26 cellular contexts compared by ENCODE assay signal in genomic region chr1:205118810-205119209, GRCh38. TPM values are rescaled to one million over a fixed set of nuclear protein-coding genes. Genes with fewer than 3 reads are reported as not detected.
DNase-seq lines count a peak whose midpoint lies in the region; ATAC-seq, FAIRE-seq and TF ChIP-seq lines count a peak whose summit lies in the region.
"Had no signal": no experiment of that assay in that cellular context is flagged by ENCODE, and none has a peak within 500 bp of the region (broad histone marks: within the 10 kb centered on the region; RNA-seq: fewer than 3 reads in every experiment).

No MANE protein-coding gene starts in this region.

- TF ChIP-seq CTCF in activated CD8-positive, alpha-beta T cell treated with anti-CD3 and anti-CD28 coated beads for 36 hours (IDR thresholded peaks at IDR 0.05) = no peak
- no peak for TF ChIP-seq CTCF in K562 (IDR thresholded peaks at IDR 0.05 in 2 of 3, conservative IDR thresholded peaks at IDR 0.05 in 1 of 3; ENCODE audit: insufficient read depth in 2 of 3, low read depth in 1 of 3, low read length in 3 of 3)
- no peak for TF ChIP-seq CTCF in neural crest cell (conservative IDR thresholded peaks at IDR 0.05)
- no peak for TF ChIP-seq CTCF in right atrium auricular region (IDR thresholded peaks at IDR 0.05)

- H3K4me3 ChIP-seq in Karpas-422 (ENCODE audit: low read length) = no peak overlapping the region
- H3K4me3 ChIP-seq in K562 = no peak overlapping the region
- no peak overlapping the region for H3K4me3 ChIP-seq in right atrium auricular region
- H3K4me3 ChIP-seq: coronary artery, heart right ventricle, mucosa of descending colon had no signal

- H3K9ac ChIP-seq in Karpas-422 (ENCODE audit: low read length) (no peak overlapping the region), K562 (ENCODE audit: insufficient read depth in 1 of 2, low read depth in 2 of 2, low read length in 2 of 2) (no peak overlapping the region)

- peaks cover 36% of the 10 kb centered on the region for H3K4me1 Mint-ChIP-seq in activated CD8-positive, alpha-beta T cell treated with anti-CD3 and anti-CD28 coated beads for 36 hours (ENCODE audit: low read depth)
- H3K4me1 Mint-ChIP-seq in activated CD8-positive, alpha-beta T cell treated with anti-CD3 and anti-CD28 coated beads, Interleukin-2, amount 10 ng/mL, durations not matched to agents 7 days and 5 days (ENCODE audit: low read depth) = peaks cover 42% of the 10 kb centered on the region
- peaks cover 31% of the 10 kb centered on the region for H3K4me1 Mint-ChIP-seq in neural crest cell

- peak overlapping the region; percentile 7 for H3K27ac Mint-ChIP-seq in activated CD8-positive, alpha-beta T cell treated with anti-CD3 and anti-CD28 coated beads for 36 hours
- no peak overlapping the region for H3K27ac Mint-ChIP-seq in activated CD8-positive, alpha-beta T cell treated with anti-CD3 and anti-CD28 coated beads, Interleukin-2, amount 10 ng/mL, durations not matched to agents 7 days and 5 days
- H3K27ac Mint-ChIP-seq in neural crest cell (ENCODE audit: unreplicated experiment) = no peak overlapping the region

- H2AFZ ChIP-seq in Karpas-422 (ENCODE audit: low read length) = no peak overlapping the region
- H2AFZ ChIP-seq in K562 (ENCODE audit: low read depth, low read length) = no peak overlapping the region

- H3K27me3 Mint-ChIP-seq in activated CD8-positive, alpha-beta T cell treated with anti-CD3 and anti-CD28 coated beads for 36 hours = no peaks in the 10 kb centered on the region
- H3K27me3 Mint-ChIP-seq in activated CD8-positive, alpha-beta T cell treated with anti-CD3 and anti-CD28 coated beads, Interleukin-2, amount 10 ng/mL, durations not matched to agents 7 days and 5 days (ENCODE audit: low read depth) = no peaks in the 10 kb centered on the region
- no peaks in the 10 kb centered on the region for H3K27me3 Mint-ChIP-seq in neural crest cell (ENCODE audit: low read depth)
- H3K27me3 Mint-ChIP-seq: CD4-positive, alpha-beta memory T cell had no signal

- in situ Hi-C loops in K562 (cut with MboI) = no loop called here

- WGBS in K562 (ENCODE audit: insufficient coverage, low coverage, missing lambda C conversion rate) = 33% methylated on average over 2 of the region's 2 CpGs

- no peaks in the 10 kb centered on the region for H3K9me1 ChIP-seq in K562 (ENCODE audit: control insufficient read depth, insufficient read depth, low read length)

- no peaks in the 10 kb centered on the region for H3K9me2 ChIP-seq in Karpas-422 (replicated peaks; ENCODE audit: insufficient read depth, low read length)

- no peak for TF ChIP-seq RAD21 in K562 (CRISPR knock-in tag; conservative IDR thresholded peaks at IDR 0.05 in 1 of 2, IDR thresholded peaks at IDR 0.05 in 1 of 2)

- peaks cover 15% of the 10 kb centered on the region; the same call in 1 of the 2 replicates for H4K20me1 ChIP-seq in Karpas-422 (ENCODE audit: insufficient read depth, low read depth, low read length)
- H4K20me1 ChIP-seq in K562 (replicated peaks; ENCODE audit: control insufficient read depth, insufficient read depth, low read length) = peaks cover 8% of the 10 kb centered on the region; the same call in 1 of the 2 replicates

- no peak overlapping the region for H3K4me3 Mint-ChIP-seq in activated CD8-positive, alpha-beta T cell treated with anti-CD3 and anti-CD28 coated beads for 36 hours
- no peak overlapping the region for H3K4me3 Mint-ChIP-seq in activated CD8-positive, alpha-beta T cell treated with anti-CD3 and anti-CD28 coated beads, Interleukin-2, amount 10 ng/mL, durations not matched to agents 7 days and 5 days
- peak overlapping the region; percentile 33 for H3K4me3 Mint-ChIP-seq in neural crest cell

- peaks cover 26% of the 10 kb centered on the region; the same call in 1 of the 2 replicates for H3K36me3 ChIP-seq in Karpas-422 (ENCODE audit: insufficient read depth, low read length)
- H3K36me3 ChIP-seq in K562 (ENCODE audit: control insufficient read depth, insufficient read depth, low read length) = peaks cover 50% of the 10 kb centered on the region
- H3K36me3 ChIP-seq in right atrium auricular region = peaks cover 16% of the 10 kb centered on the region

- H3K4me2 ChIP-seq in Karpas-422 (ENCODE audit: low read depth, low read length, poor library complexity, severe bottlenecking) = peak overlapping the region; percentile 93
- no peak overlapping the region for H3K4me2 ChIP-seq in K562 (ENCODE audit: insufficient read depth, low read length)

- H3K27ac ChIP-seq in Karpas-422 (ENCODE audit: low read length) (no peak overlapping the region), K562 (ENCODE audit: extremely low read depth, low read depth, low read length) (no peak overlapping the region), right atrium auricular region (no peak overlapping the region)
- H3K27ac ChIP-seq: coronary artery, heart right ventricle had no signal

- intact Hi-C loops in activated CD8-positive, alpha-beta T cell treated with anti-CD3 and anti-CD28 coated beads for 36 hours (cut with micrococcal nuclease) = no loop called here
- intact Hi-C loops in K562 (cut with micrococcal nuclease) = no loop called here

- no peaks in the 10 kb centered on the region for H3K27me3 ChIP-seq in Karpas-422 (ENCODE audit: low read length)
- no peaks in the 10 kb centered on the region for H3K27me3 ChIP-seq in K562 (ENCODE audit: control insufficient read depth in 2 of 2, insufficient read depth in 2 of 2, low read length in 2 of 2)
- H3K27me3 ChIP-seq in right atrium auricular region = no peaks in the 10 kb centered on the region
- H3K27me3 ChIP-seq: heart right ventricle had no signal

- no peaks in the 10 kb centered on the region for H3K9me3 ChIP-seq in Karpas-422 (ENCODE audit: low read length)
- no peaks in the 10 kb centered on the region for H3K9me3 ChIP-seq in K562 (replicated peaks; ENCODE audit: control insufficient read depth, insufficient read depth, low read depth, low read length)
- no peaks in the 10 kb centered on the region for H3K9me3 ChIP-seq in right atrium auricular region
- H3K9me3 ChIP-seq: heart right ventricle, mucosa of descending colon had no signal

- no peak for TF ChIP-seq POLR2A in K562 (conservative IDR thresholded peaks at IDR 0.05)

- no peaks in the 10 kb centered on the region for H3K9me3 Mint-ChIP-seq in activated CD8-positive, alpha-beta T cell treated with anti-CD3 and anti-CD28 coated beads for 36 hours
- H3K9me3 Mint-ChIP-seq in activated CD8-positive, alpha-beta T cell treated with anti-CD3 and anti-CD28 coated beads, Interleukin-2, amount 10 ng/mL, durations not matched to agents 7 days and 5 days (ENCODE audit: insufficient read depth) = no peaks in the 10 kb centered on the region
- H3K9me3 Mint-ChIP-seq in neural crest cell = no peaks in the 10 kb centered on the region

- no TSS peak for BruUV-seq in K562 (replicated peaks; lab: Mats Ljungman, UMichigan)

- peaks cover 29% of the 10 kb centered on the region for H3K4me1 ChIP-seq in Karpas-422 (ENCODE audit: low read length)
- peaks cover 16 to 19% of the 10 kb centered on the region in 2 experiments; a peak in 4 of 5 replicates for H3K4me1 ChIP-seq in K562 (replicated peaks in 1 of 2; ENCODE audit: control insufficient read depth in 2 of 2, insufficient read depth in 2 of 2, low read length in 2 of 2)
- peaks cover 0 to 31% of the 10 kb centered on the region in 2 donors for H3K4me1 ChIP-seq in right atrium auricular region

- peaks cover 69% of the 10 kb centered on the region for H3K79me2 ChIP-seq in Karpas-422 (ENCODE audit: low read length)
- H3K79me2 ChIP-seq in K562 (ENCODE audit: control insufficient read depth, insufficient read depth, low read length) = peaks cover 58% of the 10 kb centered on the region

- ATAC-seq in activated CD8-positive, alpha-beta T cell treated with anti-CD3 and anti-CD28 coated beads for 36 hours = no peak
- ATAC-seq in activated CD8-positive, alpha-beta T cell treated with anti-CD3 and anti-CD28 coated beads, Interleukin-2, amount 10 ng/mL, durations not matched to agents 7 days and 5 days = no peak
- ATAC-seq in K562 = no peak
- ATAC-seq in GM21381 (IDR thresholded peaks at IDR 0.05; ENCODE audit: unreplicated experiment) = no peak
- ATAC-seq: esophagus mucosa, heart right ventricle, mucosa of descending colon, sciatic nerve, SK-N-SH treated with all-trans-retinoic acid at 6 μM for 48 hours had no signal

- POLR2A ChIA-PET in activated CD8-positive, alpha-beta T cell treated with anti-CD3 and anti-CD28 coated beads for 36 hours (lab: Charles Lee) = interaction anchor here (1.4 kb wide), 1 partner anchor 80 kb away, joined by 3 read pairs; no protein-coding TSS in a partner anchor
- POLR2A ChIA-PET in activated CD8-positive, alpha-beta T cell treated with anti-CD3 and anti-CD28 coated beads, Interleukin-2, amount 10 ng/mL, durations not matched to agents 7 days and 5 days (lab: Charles Lee) = no interaction called here
- POLR2A ChIA-PET in K562 (lab: Yijun Ruan, JAX) = interaction anchor here (1.0 to 5.9 kb wide), 4 partner anchors 9 to 159 kb away, joined by 3 to 55 read pairs (median 7); no protein-coding TSS in a partner anchor

- FAIRE-seq in K562 (lab: Jason Lieb, UNC) = no peak
- FAIRE-seq: H1 had no signal

- CTCF ChIA-PET in activated CD8-positive, alpha-beta T cell treated with anti-CD3 and anti-CD28 coated beads for 36 hours (lab: Charles Lee) = interaction anchor here (3.4 kb wide), 1 partner anchor 136 kb away, joined by 33 read pairs; no protein-coding TSS in a partner anchor
- CTCF ChIA-PET in activated CD8-positive, alpha-beta T cell treated with anti-CD3 and anti-CD28 coated beads, Interleukin-2, amount 10 ng/mL, durations not matched to agents 7 days and 5 days (lab: Charles Lee) = interaction anchor here (1.9 to 5.4 kb wide), 2 partner anchors 9 to 110 kb away, joined by 4 to 44 read pairs; partner anchors contain the start of gene TMCC2
- CTCF ChIA-PET in K562 (lab: Yijun Ruan, JAX; ENCODE audit: low intra/inter-chr PET ratio) = no interaction called here

- H3K36me3 Mint-ChIP-seq in activated CD8-positive, alpha-beta T cell treated with anti-CD3 and anti-CD28 coated beads for 36 hours (ENCODE audit: low read depth) = peaks cover 5% of the 10 kb centered on the region
- peaks cover 25% of the 10 kb centered on the region for H3K36me3 Mint-ChIP-seq in activated CD8-positive, alpha-beta T cell treated with anti-CD3 and anti-CD28 coated beads, Interleukin-2, amount 10 ng/mL, durations not matched to agents 7 days and 5 days (ENCODE audit: low read depth)
- H3K36me3 Mint-ChIP-seq in neural crest cell (ENCODE audit: low read depth) = no peaks in the 10 kb centered on the region

- TF ChIP-seq EP300 in K562 (IDR thresholded peaks at IDR 0.05; ENCODE audit: low read length) = no peak

- no peak for DNase-seq in activated CD8-positive, alpha-beta T cell treated with anti-CD3 and anti-CD28 coated beads for 36 hours
- DNase-seq in activated CD8-positive, alpha-beta T cell treated with anti-CD3 and anti-CD28 coated beads, Interleukin-2, amount 10 ng/mL, durations not matched to agents 7 days and 5 days = no peak
- DNase-seq in Karpas-422 (no peak), K562 (ENCODE audit: extremely low read depth in 1 of 4, low spot score in 3 of 4) (peak in 1 of 4 experiments; percentile 39), neural crest cell (ENCODE audit: low read depth, low spot score) (no peak), NCI-H69 (lab: John Stamatoyannopoulos, UW) (no peak), right atrium auricular region (ENCODE audit: low spot score) (no peak)
- DNase-seq: activated CD4-positive, alpha-beta T cell treated with anti-CD3 and anti-CD28 coated beads, Interleukin-2, amount 50 U/mL, for 48 hours; activated naive CD4-positive, alpha-beta T cell treated with Interleukin-2 at 50 U/mL for 16 hours; CD4-positive, alpha-beta memory T cell; DMS153; foreskin fibroblast; heart right ventricle; mucosa of descending colon; NCI-H1092 treated with DMSO at 0.1 percent for 48 hours; NCI-H187; NCI-H2171 treated with DMSO at 0.1 percent for 48 hours; NCI-H524; stimulated activated CD4-positive, alpha-beta T cell treated with anti-CD3 and anti-CD28 coated beads, Interleukin-12 subunit alpha, Interleukin-12 subunit beta, amount 100 ng/mL, for 4 hours; stimulated activated CD4-positive, alpha-beta T cell treated with anti-CD3 and anti-CD28 coated beads, Interleukin-4, amount 100 ng/mL, for 1 hour had no signal

RNA-seq across cellular contexts. Expression of gene RBBP5, which starts 3.0 kb away (rescaled TPM):
- total RNA-seq in activated CD8-positive, alpha-beta T cell treated with anti-CD3 and anti-CD28 coated beads for 36 hours = 10 to 100 TPM; 18.8 to 21.6 TPM
- 10 to 100 TPM; 20.3 to 22.0 TPM for total RNA-seq in activated CD8-positive, alpha-beta T cell treated with anti-CD3 and anti-CD28 coated beads, Interleukin-2, amount 10 ng/mL, durations not matched to agents 7 days and 5 days
- 15.2 and 15.8 TPM in 2 replicates for total RNA-seq in Karpas-422 (2014; rRNA removed; shearing (Covaris generic); ENCODE audit: low replicate concordance)
- total RNA-seq in K562 (2011; cell fraction: chromatin; rRNA removed; ENCODE audit: low replicate concordance) = 19.0 and 34.7 TPM in 2 replicates
- 11.5 and 13.0 TPM in 2 replicates for total RNA-seq in K562 (2011; cell fraction: nucleolus; rRNA removed)
- total RNA-seq in K562 (2011; cell fraction: nucleoplasm; rRNA removed) = 18.9 and 25.9 TPM in 2 replicates
- total RNA-seq in K562 (2014; rRNA removed) (23.1 and 23.5 TPM in 2 replicates), K562 (2014; rRNA removed; fragmentation: Illumina TruSeq; extraction: Trizol) (37.4 and 38.7 TPM in 2 replicates), K562 (2015; rRNA removed; fragmentation: Illumina TruSeq; extraction: Trizol) (31.1 and 34.9 TPM in 2 replicates), K562 (2021) (24.7 and 25.4 TPM in 2 replicates), neural crest cell (22.8 and 24.1 TPM in 2 replicates), right atrium auricular region (10 to 100 TPM; 10.3 to 12.4 TPM)
- polyA plus RNA-seq in K562 (2011; rRNA removed) (21.3 and 29.1 TPM in 2 replicates), K562 (2014; fragmentation: Illumina TruSeq; extraction: Trizol) (26.1 and 31.9 TPM in 2 replicates), K562 (2014; fragmentation: Nextera tagmentation; extraction: Ambion mirVana) (10 to 100 TPM; 20.0 to 28.4 TPM), K562 (2014; rRNA removed) (17.2 and 20.7 TPM in 2 replicates)
- 7.5 and 16.4 TPM in 2 replicates for polyA plus RNA-seq in K562 (2011; cell fraction: cytosol; rRNA removed)
- polyA plus RNA-seq in K562 (2011; cell fraction: nucleus; rRNA removed) = 4.6 and 5.7 TPM in 2 replicates
- 17.8 and 19.5 TPM in 2 replicates for polyA plus RNA-seq in K562 (2012)
- polyA minus RNA-seq in K562 (2011; rRNA and poly(A)+ RNA removed) = 50.4 and 73.6 TPM in 2 replicates
- 17.9 and 25.6 TPM in 2 replicates for polyA minus RNA-seq in K562 (2011; cell fraction: cytosol; rRNA and poly(A)+ RNA removed)
- 6.1 and 10.8 TPM in 2 replicates for polyA minus RNA-seq in K562 (2011; cell fraction: nucleus; rRNA and poly(A)+ RNA removed)

RNA-seq across cellular contexts. Expression of gene TMEM81, which starts 34.5 kb away (rescaled TPM):
- total RNA-seq in activated CD8-positive, alpha-beta T cell treated with anti-CD3 and anti-CD28 coated beads for 36 hours = 1 to 10 TPM; 2.5 to 2.6 TPM
- total RNA-seq in activated CD8-positive, alpha-beta T cell treated with anti-CD3 and anti-CD28 coated beads, Interleukin-2, amount 10 ng/mL, durations not matched to agents 7 days and 5 days = 1 to 10 TPM; 2.3 to 2.8 TPM
- total RNA-seq in Karpas-422 (2014; rRNA removed; shearing (Covaris generic); ENCODE audit: low replicate concordance) = 1.7 and 2.2 TPM in 2 replicates
- total RNA-seq in K562 (2011; cell fraction: chromatin; rRNA removed; ENCODE audit: low replicate concordance) = 16.9 and 23.6 TPM in 2 replicates
- total RNA-seq in K562 (2011; cell fraction: nucleolus; rRNA removed) = 11.1 and 12.3 TPM in 2 replicates
- total RNA-seq in K562 (2011; cell fraction: nucleoplasm; rRNA removed) = 12.7 and 14.0 TPM in 2 replicates
- total RNA-seq in K562 (2014; rRNA removed) (3.2 and 3.6 TPM in 2 replicates), K562 (2014; rRNA removed; fragmentation: Illumina TruSeq; extraction: Trizol) (5.4 and 5.7 TPM in 2 replicates), K562 (2015; rRNA removed; fragmentation: Illumina TruSeq; extraction: Trizol) (3.8 and 4.0 TPM in 2 replicates), K562 (2021) (5.0 and 5.2 TPM in 2 replicates), neural crest cell (5.4 and 6.7 TPM in 2 replicates), right atrium auricular region (1 to 10 TPM; 2.4 to 2.9 TPM)
- polyA plus RNA-seq in K562 (2011; rRNA removed) (6.1 and 6.5 TPM in 2 replicates), K562 (2014; fragmentation: Illumina TruSeq; extraction: Trizol) (4.4 and 4.5 TPM in 2 replicates), K562 (2014; fragmentation: Nextera tagmentation; extraction: Ambion mirVana) (1 to 10 TPM; 3.6 to 4.2 TPM), K562 (2014; rRNA removed) (4.9 and 5.9 TPM in 2 replicates)
- 1.8 and 4.7 TPM in 2 replicates for polyA plus RNA-seq in K562 (2011; cell fraction: cytosol; rRNA removed)
- polyA plus RNA-seq in K562 (2011; cell fraction: nucleus; rRNA removed) = 3.1 and 4.5 TPM in 2 replicates
- 3.6 and 5.1 TPM in 2 replicates for polyA plus RNA-seq in K562 (2012)
- polyA minus RNA-seq in K562 (2011; rRNA and poly(A)+ RNA removed) = 14.6 and 18.9 TPM in 2 replicates
- 2.4 and 3.3 TPM in 2 replicates for polyA minus RNA-seq in K562 (2011; cell fraction: cytosol; rRNA and poly(A)+ RNA removed)
- polyA minus RNA-seq in K562 (2011; cell fraction: nucleus; rRNA and poly(A)+ RNA removed) = 3.1 and 5.9 TPM in 2 replicates
